8 cellular contexts compared by ENCODE assay signal in the genomic region with DNA sequence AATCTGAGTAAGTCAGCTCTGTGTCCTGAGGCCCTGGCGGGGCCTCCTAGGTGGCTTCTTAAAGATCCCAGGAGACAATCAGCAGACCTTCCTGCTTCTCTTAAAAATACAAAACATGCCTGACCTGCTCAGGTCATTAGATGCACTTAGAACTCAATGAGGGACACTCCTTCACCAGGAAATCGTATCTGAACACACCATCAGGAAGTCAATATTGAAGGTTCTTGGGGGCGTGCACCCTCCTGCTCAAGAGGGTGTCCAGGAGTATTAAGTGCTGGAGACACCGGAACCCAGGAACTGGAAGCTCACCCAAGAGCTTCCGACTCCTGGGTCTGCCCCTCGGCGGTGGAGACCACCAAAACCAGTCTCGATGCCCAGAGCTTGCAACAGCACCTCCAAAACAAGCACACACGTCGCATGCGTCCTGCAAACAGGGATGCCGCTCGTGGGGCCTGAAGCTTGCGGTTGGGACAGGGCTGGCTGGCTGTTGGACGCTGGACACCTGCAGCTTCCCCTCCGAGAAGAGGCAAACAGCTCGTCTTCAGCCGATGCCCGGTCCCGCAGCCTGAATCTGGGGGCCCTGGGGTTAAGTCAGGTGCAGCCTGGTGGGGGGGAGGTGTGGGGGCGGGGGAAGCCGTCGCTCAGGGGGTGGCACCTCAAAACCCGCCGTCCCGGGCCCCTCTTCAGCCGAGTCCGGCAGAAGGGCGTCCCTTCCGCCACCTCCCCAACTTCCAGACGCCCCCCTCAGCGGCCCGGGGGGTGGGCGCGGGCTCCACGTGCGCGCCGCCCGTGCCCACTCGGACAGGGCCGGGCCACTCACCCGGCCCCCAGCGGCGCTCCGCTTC. TPM values are rescaled to one million over a fixed set of nuclear protein-coding genes. Genes with fewer than 3 reads are reported as not detected.
DNase-seq lines count a peak whose midpoint lies in the region; ATAC-seq and TF ChIP-seq lines count a peak whose summit lies in the region.

No MANE protein-coding gene starts in this region.

- peaks cover 0 to 19% (median 3%) of the 10 kb centered on the region in 9 donors for H3K9me3 Mint-ChIP-seq in naive thymus-derived CD8-positive, alpha-beta T cell

- no peak overlapping the region for H3K27ac ChIP-seq in coronary artery

- DNase-seq in Caki2 (ENCODE audit: low read depth) (peak; percentile 48), LNCaP clone FGC (ENCODE audit: low read depth) (no peak), coronary artery (ENCODE audit: low spot score) (no peak), HCEC 1CT (no peak), G401 (ENCODE audit: low spot score) (no peak)
- DNase-seq in naive thymus-derived CD8-positive, alpha-beta T cell, result no peak

- H3K36me3 Mint-ChIP-seq in naive thymus-derived CD8-positive, alpha-beta T cell, result peaks cover 0 to 15% (median 2%) of the 10 kb centered on the region in 3 donors

- H3K4me3 ChIP-seq in LNCaP clone FGC (ENCODE audit: low read depth, low read length) (peak overlapping the region; percentile 55), coronary artery (peak overlapping the region; percentile 69)

- H3K4me1 Mint-ChIP-seq in naive thymus-derived CD8-positive, alpha-beta T cell, result peaks cover 1 to 17% (median 8%) of the 10 kb centered on the region in 4 donors

- peaks cover 22 to 52% (median 37%) of the 10 kb centered on the region in 5 donors for H3K27me3 Mint-ChIP-seq in naive thymus-derived CD8-positive, alpha-beta T cell

- no peak overlapping the region for H3K27ac Mint-ChIP-seq in naive thymus-derived CD8-positive, alpha-beta T cell

- H3K4me3 Mint-ChIP-seq in naive thymus-derived CD8-positive, alpha-beta T cell, result peak overlapping the region; percentile 10 to 81 (median 54)

- ATAC-seq in GM19397 (IDR thresholded peaks at IDR 0.05; ENCODE audit: unreplicated experiment) (peak; percentile 19), HG03520 (IDR thresholded peaks at IDR 0.05; ENCODE audit: unreplicated experiment) (no peak)
- no peak for ATAC-seq in naive thymus-derived CD8-positive, alpha-beta T cell

- TF ChIP-seq CTCF in LNCaP clone FGC (IDR thresholded peaks at IDR 0.05; ENCODE audit: control insufficient read depth, extremely low read depth, insufficient read depth), result no peak
- no peak for TF ChIP-seq CTCF in coronary artery (IDR thresholded peaks at IDR 0.05)

- in situ Hi-C loops in Caki2 (cut with HindIII; ENCODE audit: low pct_unique_long_range_greater_than_20kb, low sequenced_read_pairs), result no loop called here
- in situ Hi-C loops in G401 (cut with HindIII; ENCODE audit: low sequenced_read_pairs), result no loop called here

- POLR2A ChIA-PET in naive thymus-derived CD8-positive, alpha-beta T cell (lab: Charles Lee), result no interaction called here

RNA-seq across cellular contexts. Expression of gene RAPGEF5, which starts 0.7 kb away (rescaled TPM):
- 7.9 and 10.2 TPM in 2 replicates for total RNA-seq in Caki2 (2014; rRNA removed; shearing (Covaris generic); ENCODE audit: low replicate concordance)
- total RNA-seq in naive thymus-derived CD8-positive, alpha-beta T cell, result not detected
- not detected for polyA plus RNA-seq in naive thymus-derived CD8-positive, alpha-beta T cell
- 3.4 and 3.6 TPM in 2 replicates for total RNA-seq in G401 (2014; rRNA removed; shearing (Covaris generic))
